9 cellular contexts compared by ENCODE assay signal in the genomic region with DNA sequence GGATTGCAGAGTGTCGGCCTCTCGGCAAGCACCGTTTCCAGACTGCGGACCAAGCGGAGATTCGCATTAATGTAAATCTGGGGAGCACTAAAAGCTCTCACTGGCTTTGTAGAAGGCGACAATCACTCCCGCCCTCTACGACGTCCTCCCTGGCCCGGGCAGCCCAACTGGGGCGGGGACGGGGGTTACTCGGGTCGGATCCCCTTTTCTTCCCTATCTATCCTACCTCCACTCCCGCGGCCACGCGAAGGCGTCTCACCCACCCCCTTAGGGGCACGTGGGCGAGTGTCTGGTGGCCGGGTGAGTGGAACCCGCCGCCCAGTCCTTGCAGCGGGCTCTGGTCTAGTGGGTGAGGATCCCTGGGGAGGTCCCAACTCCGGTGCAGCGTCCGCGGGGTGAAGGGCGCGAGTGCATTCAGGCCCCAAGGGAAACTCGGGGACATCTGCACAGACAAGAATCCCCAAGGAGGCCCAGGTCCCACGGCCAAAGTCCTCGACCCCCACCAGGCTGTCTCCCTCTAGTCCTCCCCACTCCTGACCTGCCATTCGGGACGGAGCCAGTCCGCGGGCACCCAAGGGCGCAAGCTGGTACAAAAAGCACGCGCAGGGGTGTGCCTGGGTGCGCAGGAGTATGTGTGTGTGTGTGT. TPM values are rescaled to one million over a fixed set of nuclear protein-coding genes. Genes with fewer than 3 reads are reported as not detected.
DNase-seq lines count a peak whose midpoint lies in the region; ATAC-seq, FAIRE-seq and TF ChIP-seq lines count a peak whose summit lies in the region.
"Had no signal": no experiment of that assay in that cellular context is flagged by ENCODE, and none has a peak within 500 bp of the region (broad histone marks: within the 10 kb centered on the region; RNA-seq: fewer than 3 reads in every experiment).

No MANE protein-coding gene starts in this region.

- H2BK120ac ChIP-seq in H1 (replicated peaks; ENCODE audit: low read depth, low read length) = no peak overlapping the region

- H3K36me3 ChIP-seq in PC-9 (ENCODE audit: low read depth) (no peaks in the 10 kb centered on the region), H1 (ENCODE audit: control insufficient read depth in 2 of 4, insufficient read depth in 4 of 4, low read length in 3 of 4) (peaks cover 0 to 5% (median 0%) of the 10 kb centered on the region in 4 experiments; a peak in 1 of 8 replicates)

- no TSS peak for BruUV-seq in Calu3 (replicated peaks; lab: Mats Ljungman, UMichigan)
- no TSS peak for BruUV-seq in PC-9 (replicated peaks; lab: Mats Ljungman, UMichigan)

- no peak overlapping the region for H3K56ac ChIP-seq in H1 (replicated peaks; ENCODE audit: insufficient read length, low read depth, low read length)

- H3K4me3 ChIP-seq in PC-9 = no peak overlapping the region
- H3K4me3 ChIP-seq in H1 (ENCODE audit: extremely low read depth in 1 of 4, insufficient read depth in 2 of 4, low read depth in 3 of 4, low read length in 4 of 4) = peak overlapping the region in 1 of 4 experiments; percentile 63; a peak in 2 of 8 replicates

- H3K27me3 Mint-ChIP-seq in Calu3 (ENCODE audit: unreplicated experiment) (peaks cover 63% of the 10 kb centered on the region), progenitor cell of endocrine pancreas (peaks cover 91% of the 10 kb centered on the region)

- no peaks in the 10 kb centered on the region for H3F3A ChIP-seq in PC-9 (ENCODE audit: insufficient read depth, low read depth)

- H3K9me2 ChIP-seq in PC-9 (ENCODE audit: insufficient read depth) = no peaks in the 10 kb centered on the region

- H3K79me1 ChIP-seq in H1 (ENCODE audit: low read depth, low read length) = 0 out of 2 replicates have a peak, but pooled peaks cover 2% of the 10 kb centered on the region

- H4K5ac ChIP-seq in H1 (ENCODE audit: insufficient read length, low read depth, low read length) = no peak overlapping the region

- no peak overlapping the region for H3K23ac ChIP-seq in H1 (ENCODE audit: insufficient read length)

- TF ChIP-seq RAD21 in H1 (IDR thresholded peaks at IDR 0.05 in 1 of 2, conservative IDR thresholded peaks at IDR 0.05 in 1 of 2; ENCODE audit: low read depth in 2 of 2, low read length in 2 of 2) = no peak

- H3K27ac ChIP-seq in PC-9 (no peak overlapping the region), H1 (ENCODE audit: low read depth, low read length) (no peak overlapping the region)

- H2BK5ac ChIP-seq in H1 (ENCODE audit: low read depth, low read length) = no peak overlapping the region

- ATAC-seq in HG02798 (IDR thresholded peaks at IDR 0.05; ENCODE audit: poor library complexity, unreplicated experiment) (no peak), HG03442 (IDR thresholded peaks at IDR 0.05; ENCODE audit: unreplicated experiment) (no peak), HG02571 (IDR thresholded peaks at IDR 0.05; ENCODE audit: unreplicated experiment) (no peak)

- H3K4me1 Mint-ChIP-seq in Calu3 (ENCODE audit: low read depth, unreplicated experiment) (peaks cover 22% of the 10 kb centered on the region), progenitor cell of endocrine pancreas (ENCODE audit: low read depth) (peaks cover 24% of the 10 kb centered on the region)

- no peak for DNase-seq in Calu3
- DNase-seq in PC-9 = no peak
- DNase-seq in H1 (ENCODE audit: low read depth in 1 of 2, low spot score in 2 of 2) = peak in 1 of 2 experiments; percentile 68
- no peak for DNase-seq in progenitor cell of endocrine pancreas (ENCODE audit: low spot score, unreplicated experiment)
- DNase-seq in NCI-H345 (lab: John Stamatoyannopoulos, UW) = no peak

- POLR2A ChIA-PET in PC-9 (lab: Charles Lee; ENCODE audit: unreplicated experiment) (interaction anchor here (0.6 kb wide), 2 partner anchors 74 to 82 kb away, joined by 3 to 11 read pairs; no protein-coding TSS in a partner anchor), H1 (lab: Charles Lee; ENCODE audit: partially characterized antibody) (interaction anchor here (0.6 to 1.1 kb wide), 4 partner anchors 42 to 55 kb away, joined by 3 to 4 read pairs (median 4); no protein-coding TSS in a partner anchor)

- H3K9me3 Mint-ChIP-seq in Calu3 (ENCODE audit: low read depth, unreplicated experiment) (no peaks in the 10 kb centered on the region), progenitor cell of endocrine pancreas (ENCODE audit: low read depth) (no peaks in the 10 kb centered on the region)
- H3K9me3 Mint-ChIP-seq: activated naive CD4-positive, alpha-beta T cell treated with anti-CD3 and anti-CD28 coated beads, Interleukin-2, amount 50 U/mL, for 72 hours had no signal

- H3K9me3 ChIP-seq in PC-9 (ENCODE audit: insufficient read depth, low read depth) = no peaks in the 10 kb centered on the region
- H3K9me3 ChIP-seq in H1 (ENCODE audit: insufficient read depth in 2 of 2, low read depth in 1 of 2, low read length in 1 of 2) = no peaks in the 10 kb centered on the region

- H3K36me3 Mint-ChIP-seq in Calu3 (ENCODE audit: insufficient read depth, unreplicated experiment) (peaks cover 21% of the 10 kb centered on the region), progenitor cell of endocrine pancreas (ENCODE audit: insufficient read depth) (no peaks in the 10 kb centered on the region)

- H2AFZ ChIP-seq in PC-9 (no peak overlapping the region), H1 (ENCODE audit: low read length) (no peak overlapping the region)

- peak overlapping the region; percentile 82; the same call in 1 of the 2 replicates for H2BK12ac ChIP-seq in H1 (ENCODE audit: low read depth, low read length)

- H3K18ac ChIP-seq in H1 (ENCODE audit: extremely low read depth, low read length) = no peak overlapping the region; the same call in 1 of the 2 replicates

- H3K27ac Mint-ChIP-seq in Calu3 (ENCODE audit: unreplicated experiment) (peak overlapping the region; percentile 4), progenitor cell of endocrine pancreas (no peak overlapping the region)
- H3K27ac Mint-ChIP-seq: activated naive CD4-positive, alpha-beta T cell treated with anti-CD3 and anti-CD28 coated beads, Interleukin-2, amount 50 U/mL, for 72 hours had no signal

- 6% methylated on average over 36 of the region's 43 CpGs; no CpG with 5 or more reads in 1 of the 2 experiments for WGBS in H1 (ENCODE audit: extremely low coverage in 1 of 2, insufficient coverage in 1 of 2, insufficient read length in 1 of 2, insufficient replicate concordance in 2 of 2, low coverage in 1 of 2, low lambda C conversion rate in 2 of 2, missing lambda C conversion rate in 1 of 2), 2 experiments

- no peak for TF ChIP-seq EP300 in H1 (IDR thresholded peaks at IDR 0.05; ENCODE audit: borderline replicate concordance in 1 of 2, low read depth in 2 of 2, low read length in 2 of 2)

- intact Hi-C loops in Calu3 (cut with micrococcal nuclease; ENCODE audit: unreplicated experiment) (loop anchor here (5.0 kb wide), 1 partner anchor 45 kb away; no protein-coding TSS in a partner anchor), PC-9 (cut with micrococcal nuclease; ENCODE audit: unreplicated experiment) (loop anchor here (5.0 to 10.0 kb wide), 2 partner anchors 145 to 958 kb away; a partner anchor contains a TSS)

- H3K4me3 Mint-ChIP-seq in Calu3 (ENCODE audit: low read depth, unreplicated experiment) = peak overlapping the region; percentile 65
- peak overlapping the region; percentile 41 for H3K4me3 Mint-ChIP-seq in progenitor cell of endocrine pancreas (ENCODE audit: low read depth)

- no peak overlapping the region for H3K9ac ChIP-seq in H1 (replicated peaks in 1 of 4; ENCODE audit: extremely low read depth in 1 of 4, low read depth in 3 of 4, low read length in 3 of 4)

- no peak overlapping the region for H3K14ac ChIP-seq in H1 (ENCODE audit: insufficient read length)

- H3K4me1 ChIP-seq in PC-9 (replicated peaks; ENCODE audit: insufficient read depth) (no peaks in the 10 kb centered on the region), H1 (replicated peaks in 1 of 4; ENCODE audit: control insufficient read depth in 3 of 4, insufficient read depth in 4 of 4, low read length in 3 of 4) (peaks cover 0 to 37% (median 23%) of the 10 kb centered on the region in 4 experiments; a peak in 6 of 7 replicates)

- H3K4ac ChIP-seq in H1 (replicated peaks; ENCODE audit: insufficient read length, low read depth, low read length) = no peak overlapping the region

- CTCF ChIA-PET in Calu3 (lab: Charles Lee) (no interaction called here), PC-9 (lab: Charles Lee) (no interaction called here), H1 (lab: Charles Lee; ENCODE audit: partially characterized antibody) (interaction anchor here (0.6 to 2.0 kb wide), 9 partner anchors 10 to 376 kb away, joined by 3 to 14 read pairs (median 4); no protein-coding TSS in a partner anchor)

- no peak overlapping the region; the same call in 1 of the 2 replicates for H4K8ac ChIP-seq in H1 (ENCODE audit: extremely low read depth, insufficient read depth, low read length)

- no peak for TF ChIP-seq POLR2A in H1 (IDR thresholded peaks at IDR 0.05; ENCODE audit: control extremely low read depth in 1 of 2, low read depth in 2 of 2, low read length in 2 of 2)

- H4K20me1 ChIP-seq in PC-9 (ENCODE audit: insufficient read depth) (no peaks in the 10 kb centered on the region), H1 (replicated peaks in 1 of 2; ENCODE audit: control insufficient read depth in 1 of 2, insufficient read depth in 2 of 2, low read length in 2 of 2) (peaks cover 8 to 19% of the 10 kb centered on the region in 2 experiments)

- peak overlapping the region; percentile 43; the same call in 1 of the 2 replicates for H2AK5ac ChIP-seq in H1 (ENCODE audit: low read depth, low read length)

- H4K91ac ChIP-seq in H1 (replicated peaks; ENCODE audit: insufficient read length, low read length) = no peak overlapping the region

- H3K4me2 ChIP-seq in PC-9 = peak overlapping the region; percentile 94
- H3K4me2 ChIP-seq in H1 (ENCODE audit: insufficient read depth in 1 of 2, low read depth in 2 of 2, low read length in 2 of 2) = peak overlapping the region; percentile 78 to 80; a peak in 3 of 4 replicates

- no peaks in the 10 kb centered on the region for H3K79me2 ChIP-seq in PC-9 (ENCODE audit: low read depth)
- H3K79me2 ChIP-seq in H1 (ENCODE audit: control insufficient read depth in 1 of 2, insufficient read depth in 2 of 2, low read length in 2 of 2) = no peaks in the 10 kb centered on the region

- 0 out of 2 replicates have a peak overlapping the region, but pooled peaks have one; percentile 12 for H2BK15ac ChIP-seq in H1 (ENCODE audit: low read length)

- H3K23me2 ChIP-seq in H1 (ENCODE audit: low read depth, low read length) = peaks cover 14% of the 10 kb centered on the region

- no peak for FAIRE-seq in H1 (lab: Jason Lieb, UNC)

- no peak for TF ChIP-seq CTCF in Calu3 (IDR thresholded peaks at IDR 0.05; ENCODE audit: unreplicated experiment)
- no peak for TF ChIP-seq CTCF in PC-9 (conservative IDR thresholded peaks at IDR 0.05)
- TF ChIP-seq CTCF in H1 (IDR thresholded peaks at IDR 0.05; ENCODE audit: control extremely low read depth in 1 of 3, insufficient read depth in 1 of 3, low read depth in 1 of 3, low read length in 3 of 3) = no peak
- no peak for TF ChIP-seq CTCF in progenitor cell of endocrine pancreas (IDR thresholded peaks at IDR 0.05; ENCODE audit: unreplicated experiment)

- H2BK20ac ChIP-seq in H1 (ENCODE audit: low read length) = no peak overlapping the region

- peaks cover 5% of the 10 kb centered on the region; the same call in 1 of the 2 replicates for H3K27me3 ChIP-seq in PC-9 (ENCODE audit: insufficient read depth, low read depth)
- peaks cover 78 to 99% (median 96%) of the 10 kb centered on the region in 4 experiments for H3K27me3 ChIP-seq in H1 (replicated peaks in 1 of 4; ENCODE audit: control insufficient read depth in 3 of 4, extremely low read depth in 1 of 4, insufficient read depth in 3 of 4, low read length in 3 of 4)

RNA-seq across cellular contexts. Expression of a gene that starts 42.4 kb away (rescaled TPM):
- total RNA-seq in Calu3 (2022) = 19.4 and 30.5 TPM in 2 replicates
- 13.7 and 16.0 TPM in 2 replicates for total RNA-seq in PC-9 (2021)
- 26.1 and 30.3 TPM in 2 replicates for total RNA-seq in H1 (2021; fragmentation: NEBNext Ultra II Directional; extraction: Animal tissue kit (Norgen Biotek cat#: 25700))
- polyA plus RNA-seq in H1 (2011; rRNA removed) = 17.7 and 26.1 TPM in 2 replicates
- 9.2 TPM for polyA plus RNA-seq in H1 (2011; cell fraction: cytosol; rRNA removed)
- 29.5 TPM for polyA plus RNA-seq in H1 (2011; cell fraction: nucleus; rRNA removed)
- 15.8 to 24.3 TPM (median 20.7 TPM) in 4 replicates for polyA plus RNA-seq in H1 (2012, experiment 1 of 2)
- 2.6 TPM for polyA plus RNA-seq in H1 (2012, experiment 2 of 2)
- polyA plus RNA-seq in H1 (2013, experiment 1 of 2) = 17.8 TPM
- polyA plus RNA-seq in H1 (2013, experiment 2 of 2) = 21.8 TPM
- 6.9 and 18.7 TPM in 2 replicates for polyA minus RNA-seq in H1 (2011; rRNA and poly(A)+ RNA removed)
- polyA minus RNA-seq in H1 (2011; cell fraction: cytosol; rRNA and poly(A)+ RNA removed) = 25.5 TPM
- polyA minus RNA-seq in H1 (2011; cell fraction: nucleus; rRNA and poly(A)+ RNA removed) = 41.0 TPM
- total RNA-seq in progenitor cell of endocrine pancreas = 8.2 and 11.8 TPM in 2 replicates

RNA-seq across cellular contexts. Expression of a gene that starts 48.9 kb away (rescaled TPM):
- total RNA-seq in Calu3 (2022) (not detected in 2 replicates), PC-9 (2021) (not detected in 2 replicates), progenitor cell of endocrine pancreas (not detected in 2 replicates)
- not detected in 2 replicates for total RNA-seq in H1 (2021; fragmentation: NEBNext Ultra II Directional; extraction: Animal tissue kit (Norgen Biotek cat#: 25700))
- not detected in 2 replicates for polyA plus RNA-seq in H1 (2011; rRNA removed)
- polyA plus RNA-seq in H1 (2011; cell fraction: cytosol; rRNA removed) = not detected
- not detected for polyA plus RNA-seq in H1 (2011; cell fraction: nucleus; rRNA removed)
- not detected in 4 replicates for polyA plus RNA-seq in H1 (2012, experiment 1 of 2)
- polyA plus RNA-seq in H1 (2012, experiment 2 of 2) = not detected
- not detected for polyA plus RNA-seq in H1 (2013, experiment 1 of 2)
- polyA plus RNA-seq in H1 (2013, experiment 2 of 2) = not detected
- not detected in 2 replicates for polyA minus RNA-seq in H1 (2011; rRNA and poly(A)+ RNA removed)
- not detected for polyA minus RNA-seq in H1 (2011; cell fraction: cytosol; rRNA and poly(A)+ RNA removed)
- polyA minus RNA-seq in H1 (2011; cell fraction: nucleus; rRNA and poly(A)+ RNA removed) = not detected
- total RNA-seq: activated naive CD4-positive, alpha-beta T cell treated with anti-CD3 and anti-CD28 coated beads, Interleukin-2, amount 50 U/mL, for 72 hours had no signal
